Comparison of ENCODE assay signal across 29 cellular contexts in genomic region chr2:212708346-212708745, GRCh38.
DNase-seq lines count a peak whose midpoint lies in the region; ATAC-seq, FAIRE-seq and TF ChIP-seq lines count a peak whose summit lies in the region.
"Had no signal": no experiment of that assay in that cellular context is flagged by ENCODE, and none has a peak within 500 bp of the region (broad histone marks: within the 10 kb centered on the region; RNA-seq: fewer than 3 reads in every experiment).

No MANE protein-coding gene starts in this region.

- no peak overlapping the region for H2AFZ ChIP-seq in HepG2 (ENCODE audit: low read length)

- TF ChIP-seq RAD21 in HepG2 (CRISPR knock-in tag; IDR thresholded peaks at IDR 0.05): no peak

- H3K79me2 ChIP-seq in HepG2 (ENCODE audit: insufficient read depth, low read length): no peaks in the 10 kb centered on the region

- H3K4me1 Mint-ChIP-seq in HFFc6 (ENCODE audit: low read depth): peaks cover 48% of the 10 kb centered on the region
- no peaks in the 10 kb centered on the region for H3K4me1 Mint-ChIP-seq in naive thymus-derived CD8-positive, alpha-beta T cell
- H3K4me1 Mint-ChIP-seq: CD4-positive, CD25-positive, alpha-beta regulatory T cell; nephron had no signal

- no peaks in the 10 kb centered on the region for H3K9me3 ChIP-seq in HepG2 (ENCODE audit: low read length)
- H3K9me3 ChIP-seq: colonic mucosa, left ventricle myocardium inferior, pancreas, Peyer's patch, spleen, upper lobe of right lung had no signal

- 0 out of 2 replicates have a peak overlapping the region, but pooled peaks have one; percentile 18 for H3K27ac Mint-ChIP-seq in HFFc6
- no peak overlapping the region for H3K27ac Mint-ChIP-seq in naive thymus-derived CD8-positive, alpha-beta T cell
- H3K27ac Mint-ChIP-seq: activated naive CD4-positive, alpha-beta T cell treated with anti-CD3 and anti-CD28 coated beads for 36 hours; CD4-positive, CD25-positive, alpha-beta regulatory T cell; nephron had no signal

- intact Hi-C loops in HepG2 (cut with micrococcal nuclease; ENCODE audit: unreplicated experiment): no loop called here

- H3K4me3 Mint-ChIP-seq in HFFc6: no peak overlapping the region
- no peak overlapping the region for H3K4me3 Mint-ChIP-seq in naive thymus-derived CD8-positive, alpha-beta T cell
- H3K4me3 Mint-ChIP-seq: activated naive CD4-positive, alpha-beta T cell treated with anti-CD3 and anti-CD28 coated beads for 36 hours; CD4-positive, CD25-positive, alpha-beta regulatory T cell; nephron had no signal

- no peaks in the 10 kb centered on the region for H3K27me3 Mint-ChIP-seq in HFFc6 (ENCODE audit: insufficient read depth)
- H3K27me3 Mint-ChIP-seq in naive thymus-derived CD8-positive, alpha-beta T cell: peaks cover 0 to 5% (median 0%) of the 10 kb centered on the region in 5 donors
- H3K27me3 Mint-ChIP-seq: CD4-positive, CD25-positive, alpha-beta regulatory T cell had no signal

- no peak for TF ChIP-seq POLR2A in HepG2 (IDR thresholded peaks at IDR 0.05; ENCODE audit: insufficient read depth in 1 of 2, low read depth in 2 of 2, low read length in 2 of 2)

- no peak overlapping the region for H3K9ac ChIP-seq in HepG2 (ENCODE audit: insufficient read depth, low read depth, low read length)

- no peaks in the 10 kb centered on the region for H3K27me3 ChIP-seq in HepG2 (ENCODE audit: control insufficient read depth in 1 of 2, insufficient read depth in 2 of 2, low read length in 2 of 2)
- H3K27me3 ChIP-seq: colonic mucosa, pancreas, Peyer's patch had no signal

- no peak for FAIRE-seq in HepG2 (lab: Jason Lieb, UNC)
- FAIRE-seq: D721Med, pancreas had no signal

- in situ Hi-C loops in HepG2 (cut with HindIII; ENCODE audit: extremely low pct_ligation_motif_present, low pct_unique_long_range_greater_than_20kb): no loop called here

- no peak overlapping the region for H3K27ac ChIP-seq in HepG2 (ENCODE audit: extremely low read length, insufficient read depth, low read length)
- H3K27ac ChIP-seq: colonic mucosa, left ventricle myocardium inferior, pancreas, Peyer's patch, spleen, upper lobe of right lung had no signal

- TF ChIP-seq CTCF in HFFc6 (IDR thresholded peaks at IDR 0.05) (no peak), HepG2 (CRISPR knock-in tag; IDR thresholded peaks at IDR 0.05) (no peak)

- BruUV-seq in HepG2 (replicated peaks; lab: Mats Ljungman, UMichigan): no TSS peak

- no peak for ATAC-seq in naive thymus-derived CD8-positive, alpha-beta T cell
- ATAC-seq in GM18909 (IDR thresholded peaks at IDR 0.05; ENCODE audit: poor library complexity, unreplicated experiment) (no peak), HG03521 (IDR thresholded peaks at IDR 0.05; ENCODE audit: unreplicated experiment) (no peak), HepG2 (no peak)
- ATAC-seq: activated CD4-positive, CD25-positive, alpha-beta regulatory T cell treated with anti-CD3 and anti-CD28 coated beads, Interleukin-2, amount 50 U/mL, for 24 hours; pancreas; upper lobe of right lung had no signal

- H4K20me1 ChIP-seq in HepG2 (ENCODE audit: insufficient read depth, low read length): no peaks in the 10 kb centered on the region

- H3K4me2 ChIP-seq in HepG2 (ENCODE audit: low read depth, low read length): no peak overlapping the region

- H3K4me3 ChIP-seq in HepG2 (replicated peaks in 1 of 3; ENCODE audit: insufficient read depth in 1 of 3, low read depth in 2 of 3, low read length in 3 of 3): no peak overlapping the region
- H3K4me3 ChIP-seq: colonic mucosa, left ventricle myocardium inferior, pancreas, Peyer's patch, spleen, upper lobe of right lung had no signal

- TF ChIP-seq EP300 in HepG2 (IDR thresholded peaks at IDR 0.05; ENCODE audit: low read depth in 2 of 2, low read length in 2 of 2): no peak
- TF ChIP-seq EP300 in HepG2 (CRISPR knock-in tag; IDR thresholded peaks at IDR 0.05; ENCODE audit: borderline replicate concordance): no peak

- no peaks in the 10 kb centered on the region for H3K9me3 Mint-ChIP-seq in HFFc6
- peaks cover 0 to 2% (median 0%) of the 10 kb centered on the region in 9 donors for H3K9me3 Mint-ChIP-seq in naive thymus-derived CD8-positive, alpha-beta T cell
- H3K9me3 Mint-ChIP-seq: activated naive CD4-positive, alpha-beta T cell treated with anti-CD3 and anti-CD28 coated beads for 36 hours; nephron had no signal

- CTCF ChIA-PET in HepG2 (lab: Yijun Ruan, JAX; ENCODE audit: low intra/inter-chr PET ratio, low total read pairs): no interaction called here

- DNase-seq in HFFc6: peak; percentile 66
- DNase-seq in astrocyte of the hippocampus (ENCODE audit: low read depth, low spot score): peak; percentile 33
- peak; percentile 13 for DNase-seq in kidney glomerular epithelial cell (lab: John Stamatoyannopoulos, UW)
- DNase-seq in naive thymus-derived CD8-positive, alpha-beta T cell: no peak
- no peak for DNase-seq in HepG2 (ENCODE audit: low spot score)
- DNase-seq: activated CD4-positive, alpha-beta T cell treated with anti-CD3 and anti-CD28 coated beads, Interleukin-2, amount 50 U/mL, for 48 hours; activated naive CD4-positive, alpha-beta T cell treated with anti-CD3 and anti-CD28 coated beads for 36 hours; amniotic stem cell; CD4-positive, CD25-positive, alpha-beta regulatory T cell; colonic mucosa; effector memory CD4-positive, alpha-beta T cell; erythroblast; left ventricle myocardium inferior; midbrain; NCI-H1092; NCI-H187; NCI-H2171 treated with DMSO at 0.1 percent for 48 hours; NCI-H524 treated with DMSO at 0.1 percent for 48 hours; pancreas; Peyer's patch; spleen; stimulated activated CD4-positive, alpha-beta T cell treated with anti-CD3 and anti-CD28 coated beads, Interleukin-2, amount 100 ng/mL, for 48 hours; T-helper 1 cell; upper lobe of right lung had no signal

- 0% methylated on average over 2 of the region's 2 CpGs for WGBS in HepG2 (ENCODE audit: low lambda C conversion rate)

- H3K4me1 ChIP-seq in HepG2 (ENCODE audit: insufficient read depth, low read length): no peaks in the 10 kb centered on the region
- H3K4me1 ChIP-seq: colonic mucosa, left ventricle myocardium inferior, pancreas, Peyer's patch, spleen, upper lobe of right lung had no signal

- no peaks in the 10 kb centered on the region for H3K36me3 Mint-ChIP-seq in HFFc6 (ENCODE audit: low read depth)
- H3K36me3 Mint-ChIP-seq in naive thymus-derived CD8-positive, alpha-beta T cell: no peaks in the 10 kb centered on the region
- H3K36me3 Mint-ChIP-seq: CD4-positive, CD25-positive, alpha-beta regulatory T cell had no signal

- POLR2A ChIA-PET in naive thymus-derived CD8-positive, alpha-beta T cell (lab: Charles Lee): no interaction called here
- POLR2A ChIA-PET in HepG2 (lab: Yijun Ruan, JAX): no interaction called here

- H3K36me3 ChIP-seq in HepG2 (replicated peaks in 1 of 2; ENCODE audit: control insufficient read depth in 1 of 2, insufficient read depth in 2 of 2, low read length in 2 of 2): no peaks in the 10 kb centered on the region
- H3K36me3 ChIP-seq: colonic mucosa, left ventricle myocardium inferior, pancreas, Peyer's patch, spleen, upper lobe of right lung had no signal

TF ChIP-seq in HepG2, 621 proteins besides CTCF, POLR2A, EP300 and RAD21:
- TF ChIP-seq ZFAT (CRISPR knock-in tag; conservative IDR thresholded peaks at IDR 0.05) (no peak), ZFP36L2 (CRISPR knock-in tag; IDR thresholded peaks at IDR 0.05) (no peak), RORA (CRISPR knock-in tag; IDR thresholded peaks at IDR 0.05) (no peak), SIX1 (CRISPR knock-in tag; IDR thresholded peaks at IDR 0.05; ENCODE audit: borderline replicate concordance) (no peak), CREB1 (IDR thresholded peaks at IDR 0.05) (no peak), CREB1 (CRISPR knock-in tag; IDR thresholded peaks at IDR 0.05) (no peak)
TF ChIP-seq in HepG2: peak in this region for 0.

Comparison
In these comparisons a context has a peak if more than half of its experiments do, and no peak if none do; other contexts are left out.
1. DNase-seq: peak in HFFc6 (single experiment), astrocyte of the hippocampus (single experiment) and kidney glomerular epithelial cell (single experiment); none in naive thymus-derived CD8-positive, alpha-beta T cell (0 of 10) and HepG2 (single experiment).